ENCODE assay signal across 9 cellular contexts in genomic region chr16:1962161-1963153, GRCh38. TPM values are rescaled to one million over a fixed set of nuclear protein-coding genes. Genes with fewer than 3 reads are reported as not detected.
DNase-seq lines count a peak whose midpoint lies in the region; ATAC-seq and TF ChIP-seq lines count a peak whose summit lies in the region.
"Not testable (repeated sequence)": the region's sequence is repeated elsewhere in the genome, so short reads cannot be mapped to it uniquely, and the experiment has no call there.
"Had no signal": no experiment of that assay in that cellular context is flagged by ENCODE, and none has a peak within 500 bp of the region (broad histone marks: within the 10 kb centered on the region; RNA-seq: fewer than 3 reads in every experiment).

No MANE protein-coding gene starts in this region.

- H3K4me3 Mint-ChIP-seq in activated CD8-positive, alpha-beta memory T cell treated with anti-CD3 and anti-CD28 coated beads, Interleukin-2, amount 10 ng/mL, durations not matched to agents 7 days and 5 days: peak overlapping the region; percentile 88
- peak overlapping the region; percentile 95 for H3K4me3 Mint-ChIP-seq in memory B cell
- H3K4me3 Mint-ChIP-seq in stimulated activated memory B cell treated with anti-CD40 and anti-IgM and Interleukin-4, amounts not matched to agents 10 μg/mL and 1 μg/mL and 100 μg/mL, for 72 hours: peak overlapping the region; percentile 84

- H3K4me2 ChIP-seq in OCI-LY1 (ENCODE audit: low read length): peak overlapping the region; percentile 97

- peaks cover 46% of the 10 kb centered on the region for H3K4me1 ChIP-seq in OCI-LY1 (ENCODE audit: insufficient read depth, low read length, severe bottlenecking)

- H2AFZ ChIP-seq in OCI-LY1 (ENCODE audit: low read length): not testable (repeated sequence)

- DNase-seq in GM06990 (ENCODE audit: extremely low read depth, insufficient read length): peak; percentile 21
- not testable (repeated sequence) for DNase-seq in activated CD8-positive, alpha-beta memory T cell treated with anti-CD3 and anti-CD28 coated beads, Interleukin-2, amount 10 ng/mL, durations not matched to agents 7 days and 5 days; coronary artery (ENCODE audit: low spot score); memory B cell (ENCODE audit: low spot score in 2 of 2)

- CTCF ChIA-PET in activated CD8-positive, alpha-beta memory T cell treated with anti-CD3 and anti-CD28 coated beads, Interleukin-2, amount 10 ng/mL, durations not matched to agents 7 days and 5 days (lab: Charles Lee): not testable (repeated sequence)

- H3K27me3 ChIP-seq in GM06990 (replicated peaks; ENCODE audit: control insufficient read depth, insufficient read depth, low read length); OCI-LY1 (ENCODE audit: insufficient read depth, low read length): not testable (repeated sequence)

- H3K27me3 Mint-ChIP-seq in activated CD8-positive, alpha-beta memory T cell treated with anti-CD3 and anti-CD28 coated beads, Interleukin-2, amount 10 ng/mL, durations not matched to agents 7 days and 5 days; memory B cell; stimulated activated memory B cell treated with anti-CD40 and anti-IgM and Interleukin-4, amounts not matched to agents 10 μg/mL and 1 μg/mL and 100 μg/mL, for 72 hours: not testable (repeated sequence)

- not testable (repeated sequence) for H3K9me3 ChIP-seq in OCI-LY1 (ENCODE audit: low read length)

- peak overlapping the region; percentile 95 for H3K27ac Mint-ChIP-seq in activated CD8-positive, alpha-beta memory T cell treated with anti-CD3 and anti-CD28 coated beads, Interleukin-2, amount 10 ng/mL, durations not matched to agents 7 days and 5 days
- peak overlapping the region; percentile 99 for H3K27ac Mint-ChIP-seq in memory B cell
- peak overlapping the region; percentile 97 for H3K27ac Mint-ChIP-seq in stimulated activated memory B cell treated with anti-CD40 and anti-IgM and Interleukin-4, amounts not matched to agents 10 μg/mL and 1 μg/mL and 100 μg/mL, for 72 hours

- peaks cover 21% of the 10 kb centered on the region for H3K79me2 ChIP-seq in OCI-LY1 (ENCODE audit: insufficient read depth, low read length)

- not testable (repeated sequence) for H4K20me1 ChIP-seq in OCI-LY1 (ENCODE audit: insufficient read depth, low read length)

- H3K27ac ChIP-seq in OCI-LY1 (ENCODE audit: low read depth, low read length, poor library complexity, severe bottlenecking): peak overlapping the region; percentile 84
- H3K27ac ChIP-seq in coronary artery: not testable (repeated sequence)

- H3K36me3 ChIP-seq in GM06990 (ENCODE audit: control insufficient read depth, insufficient read depth, low read length): peaks cover 21% of the 10 kb centered on the region
- H3K36me3 ChIP-seq in OCI-LY1 (ENCODE audit: insufficient read depth, low read length): peaks cover 35% of the 10 kb centered on the region

- peaks cover 50% of the 10 kb centered on the region for H3K4me1 Mint-ChIP-seq in activated CD8-positive, alpha-beta memory T cell treated with anti-CD3 and anti-CD28 coated beads, Interleukin-2, amount 10 ng/mL, durations not matched to agents 7 days and 5 days
- H3K4me1 Mint-ChIP-seq in memory B cell: peaks cover 39% of the 10 kb centered on the region
- peaks cover 62% of the 10 kb centered on the region for H3K4me1 Mint-ChIP-seq in stimulated activated memory B cell treated with anti-CD40 and anti-IgM and Interleukin-4, amounts not matched to agents 10 μg/mL and 1 μg/mL and 100 μg/mL, for 72 hours

- peaks cover 36% of the 10 kb centered on the region for H3K36me3 Mint-ChIP-seq in activated CD8-positive, alpha-beta memory T cell treated with anti-CD3 and anti-CD28 coated beads, Interleukin-2, amount 10 ng/mL, durations not matched to agents 7 days and 5 days
- H3K36me3 Mint-ChIP-seq in memory B cell: not testable (repeated sequence)
- peaks cover 31% of the 10 kb centered on the region for H3K36me3 Mint-ChIP-seq in stimulated activated memory B cell treated with anti-CD40 and anti-IgM and Interleukin-4, amounts not matched to agents 10 μg/mL and 1 μg/mL and 100 μg/mL, for 72 hours

- H3K9me2 ChIP-seq in OCI-LY1 (ENCODE audit: low read depth, low read length): not testable (repeated sequence)

- H3K4me3 ChIP-seq in GM06990 (replicated peaks; ENCODE audit: low read depth, low read length) (peak overlapping the region; percentile 83), OCI-LY1 (ENCODE audit: low read depth, low read length, poor library complexity, severe bottlenecking) (peak overlapping the region; percentile 97), coronary artery (peak overlapping the region; percentile 99)

- peaks cover 16% of the 10 kb centered on the region for H3F3A ChIP-seq in OCI-LY1 (ENCODE audit: insufficient read depth, low read length)

- H3K9me3 Mint-ChIP-seq in activated CD8-positive, alpha-beta memory T cell treated with anti-CD3 and anti-CD28 coated beads, Interleukin-2, amount 10 ng/mL, durations not matched to agents 7 days and 5 days (ENCODE audit: low read depth); memory B cell; stimulated activated memory B cell treated with anti-CD40 and anti-IgM and Interleukin-4, amounts not matched to agents 10 μg/mL and 1 μg/mL and 100 μg/mL, for 72 hours: not testable (repeated sequence)

- not testable (repeated sequence) for TF ChIP-seq CTCF in GM06990 (IDR thresholded peaks at IDR 0.05; ENCODE audit: insufficient read depth, low read length, poor library complexity, severe bottlenecking); OCI-LY1 (IDR thresholded peaks at IDR 0.05; ENCODE audit: low read length); coronary artery (IDR thresholded peaks at IDR 0.05)

- ATAC-seq in activated CD8-positive, alpha-beta memory T cell treated with anti-CD3 and anti-CD28 coated beads, Interleukin-2, amount 10 ng/mL, durations not matched to agents 7 days and 5 days; memory B cell (ENCODE audit: low read depth); stimulated activated memory B cell treated with anti-CD40 and anti-IgM and Interleukin-4, amounts not matched to agents 10 μg/mL and 1 μg/mL and 100 μg/mL, for 72 hours: not testable (repeated sequence)

- peak overlapping the region; percentile 99 for H3K9ac ChIP-seq in OCI-LY1 (ENCODE audit: low read length)

RNA-seq across cellular contexts. Expression of gene RPS2, which starts 2.2 kb away (rescaled TPM):
- total RNA-seq in activated CD8-positive, alpha-beta memory T cell treated with anti-CD3 and anti-CD28 coated beads, Interleukin-2, amount 10 ng/mL, durations not matched to agents 7 days and 5 days: 1,000 to 10,000 TPM; 2,823 to 3,048 TPM

RNA-seq across cellular contexts. Expression of gene NDUFB10, which starts 3.1 kb away (rescaled TPM):
- 100 to 1,000 TPM; 148 to 158 TPM for total RNA-seq in activated CD8-positive, alpha-beta memory T cell treated with anti-CD3 and anti-CD28 coated beads, Interleukin-2, amount 10 ng/mL, durations not matched to agents 7 days and 5 days

RNA-seq across cellular contexts. Expression of gene RNF151, which starts 4.2 kb away (rescaled TPM):
- not detected for total RNA-seq in activated CD8-positive, alpha-beta memory T cell treated with anti-CD3 and anti-CD28 coated beads, Interleukin-2, amount 10 ng/mL, durations not matched to agents 7 days and 5 days
- total RNA-seq: dermis blood vessel endothelial cell, M059J, mucosa of gallbladder had no signal

RNA-seq across cellular contexts. Expression of gene RPL3L, which starts 8.0 kb away (rescaled TPM):
- total RNA-seq in activated CD8-positive, alpha-beta memory T cell treated with anti-CD3 and anti-CD28 coated beads, Interleukin-2, amount 10 ng/mL, durations not matched to agents 7 days and 5 days: under 1 TPM in 1 of 2 experiments, not detected in 1; 0.42 TPM
- total RNA-seq: dermis blood vessel endothelial cell, M059J, mucosa of gallbladder had no signal

RNA-seq across cellular contexts. Expression of gene TBL3, which starts 9.4 kb away (rescaled TPM):
- total RNA-seq in activated CD8-positive, alpha-beta memory T cell treated with anti-CD3 and anti-CD28 coated beads, Interleukin-2, amount 10 ng/mL, durations not matched to agents 7 days and 5 days: 10 to 100 TPM; 41.9 to 42.3 TPM
